In the genomic region with DNA sequence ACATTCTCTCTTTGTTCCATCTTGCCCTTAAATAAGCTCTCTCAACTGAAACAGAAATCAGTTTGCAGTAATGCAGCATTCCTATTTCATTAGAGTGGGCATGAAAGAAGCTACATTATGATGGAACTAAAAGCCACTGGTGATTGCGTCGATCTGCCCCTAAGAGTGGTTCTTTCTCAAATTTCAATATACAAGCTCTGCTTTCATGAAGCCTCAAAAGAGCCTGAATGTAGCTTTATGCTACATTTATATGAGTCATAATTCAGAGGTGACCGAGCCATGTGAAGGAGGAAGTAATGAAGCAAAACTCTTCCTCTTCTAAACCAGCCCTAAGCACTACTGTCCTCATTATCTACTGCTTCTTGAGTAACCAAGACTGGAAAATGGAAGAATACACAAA, we compare ENCODE assay signal across 18 cellular contexts.
A peak's percentile ranks its signal among the peaks of the same experiment; 100 is the strongest.
DNase-seq lines count a peak whose midpoint lies in the region; ATAC-seq and TF ChIP-seq lines count a peak whose summit lies in the region.
"Had no signal": no experiment of that assay in that cellular context is flagged by ENCODE, and none has a peak within 500 bp of the region (broad histone marks: within the 10 kb centered on the region; RNA-seq: fewer than 3 reads in every experiment).

No MANE protein-coding gene starts in this region.

- H3K79me2 ChIP-seq in PC-3 (ENCODE audit: low read length), result no peaks in the 10 kb centered on the region

- intact Hi-C loops in CD14-positive monocyte (cut with micrococcal nuclease), result no loop called here
- intact Hi-C loops in PC-3 (cut with micrococcal nuclease), result no loop called here
- intact Hi-C loops in sciatic nerve (cut with DNase I), result no loop called here

- H3K36me3 ChIP-seq in PC-3 (ENCODE audit: low read depth, low read length), result no peaks in the 10 kb centered on the region
- H3K36me3 ChIP-seq: HAP-1, uterus had no signal

- peaks cover 0 to 2% (median 1%) of the 10 kb centered on the region in 3 donors for H3K27me3 Mint-ChIP-seq in CD14-positive monocyte (ENCODE audit: low read depth in 3 of 3)
- H3K27me3 Mint-ChIP-seq in endothelial cell (ENCODE audit: unreplicated experiment), result no peaks in the 10 kb centered on the region

- H3K4me3 Mint-ChIP-seq in CD14-positive monocyte (no peak overlapping the region), endothelial cell (ENCODE audit: unreplicated experiment) (no peak overlapping the region)
- H3K4me3 Mint-ChIP-seq: mesothelial cell of epicardium had no signal

- no peaks in the 10 kb centered on the region for H4K20me1 ChIP-seq in PC-3 (ENCODE audit: low read length)

- no peaks in the 10 kb centered on the region for H3K9me3 ChIP-seq in PC-3 (ENCODE audit: low read length)
- H3K9me3 ChIP-seq: uterus had no signal

- H3K9me3 Mint-ChIP-seq in CD14-positive monocyte (peaks cover 0 to 8% (median 3%) of the 10 kb centered on the region in 7 donors), endothelial cell (ENCODE audit: unreplicated experiment) (no peaks in the 10 kb centered on the region)

- H2AFZ ChIP-seq in PC-3 (ENCODE audit: low read length), result no peak overlapping the region

- BruUV-seq in PC-3 (replicated peaks; lab: Mats Ljungman, UMichigan), result no TSS peak

- H3K4me1 ChIP-seq in PC-3 (ENCODE audit: insufficient read depth, low read length), result no peaks in the 10 kb centered on the region
- H3K4me1 ChIP-seq: uterus had no signal

- H3K27ac Mint-ChIP-seq in CD14-positive monocyte (peak overlapping the region in 4 of 7 donors; percentile 6 to 66 (median 30)), endothelial cell (ENCODE audit: unreplicated experiment) (no peak overlapping the region)
- H3K27ac Mint-ChIP-seq: mesothelial cell of epicardium had no signal

- H3F3A ChIP-seq in PC-3 (ENCODE audit: low read length, unreplicated experiment), result no peaks in the 10 kb centered on the region

- no peak overlapping the region for H3K27ac ChIP-seq in PC-3 (ENCODE audit: low read length)
- H3K27ac ChIP-seq: uterus had no signal

- no peak overlapping the region for H3K9ac ChIP-seq in PC-3 (ENCODE audit: low read length)

- ATAC-seq in HG03432 (IDR thresholded peaks at IDR 0.05; ENCODE audit: unreplicated experiment) (peak; percentile 42), PC-3 (no peak), sciatic nerve (no peak)
- ATAC-seq: K562 had no signal

- DNase-seq in CD14-positive monocyte (ENCODE audit: low spot score), result no peak
- peak; percentile 15 for DNase-seq in PC-3
- DNase-seq in glomerular visceral epithelial cell (ENCODE audit: extremely low spot score), result peak; percentile 11
- no peak for DNase-seq in sciatic nerve (ENCODE audit: low spot score)
- DNase-seq in endothelial cell (ENCODE audit: low spot score), result no peak
- no peak for DNase-seq in GOT3 (lab: John Stamatoyannopoulos, UW)
- no peak for DNase-seq in stimulated activated CD4-positive, alpha-beta T cell treated with anti-CD3 and anti-CD28 coated beads, Interleukin-4, amount 100 ng/mL, for 24 hours
- DNase-seq: activated T-cell treated with anti-CD3 and anti-CD28 coated beads, Interleukin-2, amount 50 U/mL, for 1 hour; C1 segment of cervical spinal cord; cerebellar nuclear complex; NCI-H526 treated with DMSO at 0.1 percent for 48 hours; nucleus accumbens; stimulated activated naive CD4-positive, alpha-beta T cell; uterus had no signal

- CTCF ChIA-PET in PC-3 (lab: Charles Lee), result no interaction called here

- H3K27me3 ChIP-seq in PC-3 (ENCODE audit: low read length), result 0 out of 2 replicates have a peak, but pooled peaks cover 6% of the 10 kb centered on the region
- H3K27me3 ChIP-seq: uterus had no signal

- H3K4me1 Mint-ChIP-seq in CD14-positive monocyte, result peaks cover 7% of the 10 kb centered on the region
- H3K4me1 Mint-ChIP-seq in endothelial cell (ENCODE audit: unreplicated experiment), result peaks cover 5% of the 10 kb centered on the region
- H3K4me1 Mint-ChIP-seq: mesothelial cell of epicardium had no signal

- H3K36me3 Mint-ChIP-seq in CD14-positive monocyte, result no peaks in the 10 kb centered on the region
- H3K36me3 Mint-ChIP-seq in endothelial cell (ENCODE audit: low read depth, unreplicated experiment), result no peaks in the 10 kb centered on the region
- H3K36me3 Mint-ChIP-seq: mesothelial cell of epicardium had no signal

- H3K9me2 ChIP-seq in PC-3 (replicated peaks; ENCODE audit: low read length), result no peaks in the 10 kb centered on the region

- POLR2A ChIA-PET in PC-3 (lab: Charles Lee; ENCODE audit: unreplicated experiment), result no interaction called here

- TF ChIP-seq CTCF in CD14-positive monocyte (IDR thresholded peaks at IDR 0.05) (no peak), PC-3 (conservative IDR thresholded peaks at IDR 0.05; ENCODE audit: low read depth, low read length) (no peak), endothelial cell (IDR thresholded peaks at IDR 0.05; ENCODE audit: unreplicated experiment) (no peak)

- H3K4me2 ChIP-seq in PC-3 (ENCODE audit: low read length), result no peak overlapping the region

- H3K4me3 ChIP-seq in PC-3 (ENCODE audit: low read length), result no peak overlapping the region
- H3K4me3 ChIP-seq: HAP-1, K562, uterus had no signal

Comparison
In these comparisons a context has a peak if more than half of its experiments do, and no peak if none do; other contexts are left out.
1. DNase-seq: peak in PC-3 (single experiment) and glomerular visceral epithelial cell (single experiment); none in CD14-positive monocyte (single experiment), sciatic nerve (single experiment), endothelial cell (single experiment), GOT3 (single experiment) and stimulated activated CD4-positive, alpha-beta T cell treated with anti-CD3 and anti-CD28 coated beads, Interleukin-4, amount 100 ng/mL, for 24 hours (single experiment).